Comparison of ENCODE assay signal across 1 cellular context in genomic region chr1:67429011-67429527, GRCh38.
TF ChIP-seq lines count a peak whose summit lies in the region.

No MANE protein-coding gene starts in this region.

TF ChIP-seq in GM23338, 12 proteins besides CTCF, POLR2A, EP300 and RAD21 (continued from another document):
- TF ChIP-seq ZNF462 (CRISPR knock-in tag; IDR thresholded peaks at IDR 0.05) (no peak), POLR2AphosphoS5 (IDR thresholded peaks at IDR 0.05; ENCODE audit: low read depth) (no peak), ZNF114 (CRISPR knock-in tag; IDR thresholded peaks at IDR 0.05) (no peak), ETS1 (IDR thresholded peaks at IDR 0.05) (no peak), EZH2phosphoT487 (IDR thresholded peaks at IDR 0.05; ENCODE audit: unreplicated experiment) (no peak), CREB1 (CRISPR knock-in tag; IDR thresholded peaks at IDR 0.05; ENCODE audit: low read depth) (no peak), REST (IDR thresholded peaks at IDR 0.05; ENCODE audit: unreplicated experiment) (no peak), JUNB (IDR thresholded peaks at IDR 0.05; ENCODE audit: unreplicated experiment) (no peak), EZH2 (IDR thresholded peaks at IDR 0.05; ENCODE audit: low read depth, unreplicated experiment) (no peak)
